ENCODE assay signal across 26 cellular contexts in genomic region chr20:62349537-62350097, GRCh38. TPM values are rescaled to one million over a fixed set of nuclear protein-coding genes. Genes with fewer than 3 reads are reported as not detected.
DNase-seq lines count a peak whose midpoint lies in the region; ATAC-seq, FAIRE-seq and TF ChIP-seq lines count a peak whose summit lies in the region.
"Had no signal": no experiment of that assay in that cellular context is flagged by ENCODE, and none has a peak within 500 bp of the region (broad histone marks: within the 10 kb centered on the region; RNA-seq: fewer than 3 reads in every experiment).

No MANE protein-coding gene starts in this region.

- H3K27ac ChIP-seq in mammary epithelial cell (ENCODE audit: insufficient read depth, low read depth, low read length) (peak overlapping the region; percentile 77), keratinocyte (ENCODE audit: control insufficient read depth, insufficient read depth, low read length) (peak overlapping the region; percentile 97), upper lobe of left lung (peak overlapping the region in 3 of 4 donors; percentile 15 to 98 (median 76))
- H3K27ac ChIP-seq: heart right ventricle, WERI-Rb-1 had no signal

- no peak overlapping the region for H3K4me3 ChIP-seq in mammary epithelial cell (replicated peaks in 1 of 3; ENCODE audit: insufficient read depth in 1 of 3, low read depth in 2 of 3, low read length in 3 of 3)
- peak overlapping the region in 1 of 3 experiments; percentile 56 for H3K4me3 ChIP-seq in keratinocyte (ENCODE audit: control insufficient read depth in 2 of 3, extremely low read depth in 1 of 3, insufficient read depth in 2 of 3, low read depth in 1 of 3, low read length in 3 of 3)
- no peak overlapping the region for H3K4me3 ChIP-seq in upper lobe of left lung
- no peak overlapping the region for H3K4me3 ChIP-seq in HAP-1
- H3K4me3 ChIP-seq: adrenal gland, heart right ventricle, tibial artery had no signal

- no peaks in the 10 kb centered on the region for H3K9me1 ChIP-seq in keratinocyte (ENCODE audit: control insufficient read depth, extremely low read depth, insufficient read depth, low read length)

- H3K9ac ChIP-seq in mammary epithelial cell (ENCODE audit: insufficient read depth, low read length) (no peak overlapping the region), keratinocyte (ENCODE audit: control insufficient read depth, extremely low read depth, insufficient read depth, low read length) (peak overlapping the region; percentile 76)

- no peak for TF ChIP-seq CTCF in mammary epithelial cell (conservative IDR thresholded peaks at IDR 0.05 in 1 of 2, IDR thresholded peaks at IDR 0.05 in 1 of 2; ENCODE audit: extremely low read depth in 1 of 2, insufficient read depth in 1 of 2, low read depth in 1 of 2, low read length in 2 of 2)
- no peak for TF ChIP-seq CTCF in keratinocyte (optimal IDR thresholded peaks at IDR 0.05 in 1 of 3, IDR thresholded peaks at IDR 0.05 in 1 of 3, conservative IDR thresholded peaks at IDR 0.05 in 1 of 3; ENCODE audit: extremely low read depth in 1 of 3, insufficient read depth in 2 of 3, low read length in 3 of 3)
- no peak for TF ChIP-seq CTCF in upper lobe of left lung (IDR thresholded peaks at IDR 0.05)

- no peak overlapping the region for H3K4me3 Mint-ChIP-seq in activated CD4-positive, alpha-beta T cell treated with anti-CD3 and anti-CD28 coated beads, Interleukin-2, amount 10 ng/mL, durations not matched to agents 24 days and 14 days
- H3K4me3 Mint-ChIP-seq in activated CD4-positive, alpha-beta T cell treated with anti-CD3 and anti-CD28 coated beads for 36 hours, result no peak overlapping the region
- H3K4me3 Mint-ChIP-seq: activated CD4-positive, alpha-beta memory T cell treated with anti-CD3 and anti-CD28 coated beads, Interleukin-2, amount 10 ng/mL, durations not matched to agents 7 days and 5 days; endodermal cell; immature natural killer cell; stimulated activated memory B cell treated with anti-CD40 and anti-IgM and Interleukin-4, amounts not matched to agents 10 μg/mL and 1 μg/mL and 100 μg/mL, for 72 hours had no signal

- no peak for ATAC-seq in activated CD4-positive, alpha-beta T cell treated with anti-CD3 and anti-CD28 coated beads for 36 hours
- ATAC-seq in upper lobe of left lung (ENCODE audit: low FRiP score in 2 of 2), result no peak
- ATAC-seq: heart right ventricle; Right ventricle myocardium inferior; stimulated activated memory B cell treated with anti-CD40 and anti-IgM and Interleukin-4, amounts not matched to agents 10 μg/mL and 1 μg/mL and 100 μg/mL, for 72 hours had no signal

- no peaks in the 10 kb centered on the region for H3K27me3 Mint-ChIP-seq in activated CD4-positive, alpha-beta T cell treated with anti-CD3 and anti-CD28 coated beads, Interleukin-2, amount 10 ng/mL, durations not matched to agents 24 days and 14 days
- no peaks in the 10 kb centered on the region for H3K27me3 Mint-ChIP-seq in activated CD4-positive, alpha-beta T cell treated with anti-CD3 and anti-CD28 coated beads for 36 hours
- H3K27me3 Mint-ChIP-seq: activated CD4-positive, alpha-beta memory T cell treated with anti-CD3 and anti-CD28 coated beads, Interleukin-2, amount 10 ng/mL, durations not matched to agents 7 days and 5 days; stimulated activated memory B cell treated with anti-CD40 and anti-IgM and Interleukin-4, amounts not matched to agents 10 μg/mL and 1 μg/mL and 100 μg/mL, for 72 hours had no signal

- TF ChIP-seq EP300 in upper lobe of left lung (IDR thresholded peaks at IDR 0.05), result no peak

- H2AFZ ChIP-seq in mammary epithelial cell (ENCODE audit: low read depth, low read length), result no peak overlapping the region
- no peak overlapping the region for H2AFZ ChIP-seq in keratinocyte (ENCODE audit: control insufficient read depth, low read length)

- no peaks in the 10 kb centered on the region for H3K27me3 ChIP-seq in mammary epithelial cell (ENCODE audit: insufficient read depth, low read length)
- no peaks in the 10 kb centered on the region for H3K27me3 ChIP-seq in keratinocyte (ENCODE audit: control insufficient read depth, extremely low read depth, insufficient read depth, low read length)
- no peaks in the 10 kb centered on the region for H3K27me3 ChIP-seq in upper lobe of left lung
- H3K27me3 ChIP-seq in HAP-1 (ENCODE audit: low read depth), result no peaks in the 10 kb centered on the region
- H3K27me3 ChIP-seq: adrenal gland, heart right ventricle, tibial artery had no signal

- peaks cover 28% of the 10 kb centered on the region for H3K79me2 ChIP-seq in mammary epithelial cell (ENCODE audit: insufficient read depth, low read length)
- H3K79me2 ChIP-seq in keratinocyte (ENCODE audit: control insufficient read depth, insufficient read depth, low read length), result peaks cover 18% of the 10 kb centered on the region

- H3K36me3 ChIP-seq in mammary epithelial cell (ENCODE audit: insufficient read depth, low read length) (peaks cover 5% of the 10 kb centered on the region), keratinocyte (ENCODE audit: control insufficient read depth in 2 of 2, extremely low read depth in 1 of 2, insufficient read depth in 2 of 2, low read length in 2 of 2) (peaks cover 27 to 35% of the 10 kb centered on the region in 2 experiments), upper lobe of left lung (peaks cover 6 to 84% (median 47%) of the 10 kb centered on the region in 4 donors), HAP-1 (replicated peaks) (peaks cover 33% of the 10 kb centered on the region)

- CTCF ChIA-PET in activated CD4-positive, alpha-beta T cell treated with anti-CD3 and anti-CD28 coated beads for 36 hours (lab: Charles Lee), result interaction anchor here (1.0 kb wide), 1 partner anchor 41 kb away, joined by 3 read pairs; no protein-coding TSS in a partner anchor
- CTCF ChIA-PET in mammary epithelial cell (lab: Charles Lee; ENCODE audit: low non-redundant PET), result interaction anchor here (0.7 kb wide), 1 partner anchor 33 kb away, joined by 7 read pairs; no protein-coding TSS in a partner anchor

- 89% methylated on average over 2 of the region's 7 CpGs for WGBS in mammary epithelial cell (ENCODE audit: low coverage, missing lambda C conversion rate)
- 62 to 77% methylated on average over 6 of the region's 7 CpGs for WGBS in upper lobe of left lung, 2 donors

- in situ Hi-C loops in mammary epithelial cell (cut with MboI; ENCODE audit: low sequenced_read_pairs in 2 of 2) (no loop called here), HAP-1 (cut with MboI; ENCODE audit: low sequenced_read_pairs) (no loop called here)

- no peaks in the 10 kb centered on the region for H3K36me3 Mint-ChIP-seq in activated CD4-positive, alpha-beta T cell treated with anti-CD3 and anti-CD28 coated beads, Interleukin-2, amount 10 ng/mL, durations not matched to agents 24 days and 14 days (ENCODE audit: low read depth)
- H3K36me3 Mint-ChIP-seq in activated CD4-positive, alpha-beta T cell treated with anti-CD3 and anti-CD28 coated beads for 36 hours (ENCODE audit: low read depth), result no peaks in the 10 kb centered on the region

- dilution Hi-C loops in mammary epithelial cell (cut with HindIII; ENCODE audit: low sequenced_read_pairs) (no loop called here), keratinocyte (cut with MboI; ENCODE audit: extremely low pct_ligation_motif_present, low sequenced_read_pairs) (no loop called here)

- POLR2A ChIA-PET in activated CD4-positive, alpha-beta T cell treated with anti-CD3 and anti-CD28 coated beads for 36 hours (lab: Charles Lee), result interaction anchor here (0.6 kb wide), 1 partner anchor 15 kb away, joined by 3 read pairs; no protein-coding TSS in a partner anchor

- H3K4me1 ChIP-seq in mammary epithelial cell (ENCODE audit: insufficient read depth, low read length) (peaks cover 45% of the 10 kb centered on the region), keratinocyte (ENCODE audit: control insufficient read depth, extremely low read depth, insufficient read depth, low read length) (peaks cover 45% of the 10 kb centered on the region), upper lobe of left lung (peaks cover 4 to 28% (median 22%) of the 10 kb centered on the region in 4 donors), HAP-1 (no peaks in the 10 kb centered on the region)

- H3K4me2 ChIP-seq in mammary epithelial cell (ENCODE audit: insufficient read depth, low read depth, low read length), result peak overlapping the region; percentile 81
- peak overlapping the region; percentile 91 for H3K4me2 ChIP-seq in keratinocyte (ENCODE audit: control insufficient read depth, extremely low read depth, insufficient read depth, low read depth, low read length)

- no peak for DNase-seq in activated CD4-positive, alpha-beta T cell treated with anti-CD3 and anti-CD28 coated beads, Interleukin-2, amount 10 ng/mL, durations not matched to agents 24 days and 14 days
- DNase-seq in activated CD4-positive, alpha-beta T cell treated with anti-CD3 and anti-CD28 coated beads for 36 hours, result no peak
- DNase-seq in mammary epithelial cell, result no peak
- no peak for DNase-seq in keratinocyte (ENCODE audit: low read depth, low spot score)
- DNase-seq in upper lobe of left lung, result no peak
- DNase-seq in mucosa of gallbladder (ENCODE audit: low spot score), result no peak
- no peak for DNase-seq in NCI-H345 (lab: John Stamatoyannopoulos, UW)
- DNase-seq in HAP-1 (ENCODE audit: low spot score in 2 of 2), result no peak
- DNase-seq: activated CD4-positive, alpha-beta memory T cell treated with anti-CD3 and anti-CD28 coated beads, Interleukin-2, amount 10 ng/mL, durations not matched to agents 7 days and 5 days; activated gamma-delta T cell treated with Interleukin-2 at 50 U/mL for 16 hours; cortex of kidney; immature natural killer cell; NCI-H2081 treated with DMSO at 0.1 percent for 48 hours; NCI-H510A; nucleus accumbens; stimulated activated CD4-positive, alpha-beta T cell treated with anti-CD3 and anti-CD28 coated beads, Interleukin-2, amount 100 ng/mL, for 24 hours; tibial artery had no signal

- no peak for FAIRE-seq in keratinocyte (lab: Jason Lieb, UNC)
- FAIRE-seq: A204.1, GM12891, small intestine had no signal

- no peak for TF ChIP-seq POLR2A in upper lobe of left lung (IDR thresholded peaks at IDR 0.05)

- peaks cover 2% of the 10 kb centered on the region for H3K4me1 Mint-ChIP-seq in activated CD4-positive, alpha-beta T cell treated with anti-CD3 and anti-CD28 coated beads, Interleukin-2, amount 10 ng/mL, durations not matched to agents 24 days and 14 days
- no peaks in the 10 kb centered on the region for H3K4me1 Mint-ChIP-seq in activated CD4-positive, alpha-beta T cell treated with anti-CD3 and anti-CD28 coated beads for 36 hours
- H3K4me1 Mint-ChIP-seq: activated CD4-positive, alpha-beta memory T cell treated with anti-CD3 and anti-CD28 coated beads, Interleukin-2, amount 10 ng/mL, durations not matched to agents 7 days and 5 days; endodermal cell; immature natural killer cell had no signal

- H3K9me3 ChIP-seq in mammary epithelial cell (replicated peaks; ENCODE audit: insufficient read depth, low read length) (no peaks in the 10 kb centered on the region), keratinocyte (ENCODE audit: control insufficient read depth, low read depth, low read length) (no peaks in the 10 kb centered on the region), upper lobe of left lung (no peaks in the 10 kb centered on the region), HAP-1 (no peaks in the 10 kb centered on the region)
- H3K9me3 ChIP-seq: adrenal gland, tibial artery had no signal

- H3K27ac Mint-ChIP-seq in activated CD4-positive, alpha-beta T cell treated with anti-CD3 and anti-CD28 coated beads, Interleukin-2, amount 10 ng/mL, durations not matched to agents 24 days and 14 days, result peak overlapping the region; percentile 55
- no peak overlapping the region for H3K27ac Mint-ChIP-seq in activated CD4-positive, alpha-beta T cell treated with anti-CD3 and anti-CD28 coated beads for 36 hours
- H3K27ac Mint-ChIP-seq: activated CD4-positive, alpha-beta memory T cell treated with anti-CD3 and anti-CD28 coated beads, Interleukin-2, amount 10 ng/mL, durations not matched to agents 7 days and 5 days; endodermal cell; immature natural killer cell had no signal

- no TSS peak for BruUV-seq in mammary epithelial cell (replicated peaks; lab: Mats Ljungman, UMichigan)

- intact Hi-C loops in activated CD4-positive, alpha-beta T cell treated with anti-CD3 and anti-CD28 coated beads, Interleukin-2, amount 10 ng/mL, durations not matched to agents 24 days and 14 days (cut with micrococcal nuclease), result no loop called here
- intact Hi-C loops in activated CD4-positive, alpha-beta T cell treated with anti-CD3 and anti-CD28 coated beads for 36 hours (cut with DNase I, micrococcal nuclease), result no loop called here
- intact Hi-C loops in mammary epithelial cell (cut with micrococcal nuclease), result loop anchor here (1.0 to 2.0 kb wide), 4 partner anchors 16 to 33 kb away; no protein-coding TSS in a partner anchor

- H4K20me1 ChIP-seq in mammary epithelial cell (ENCODE audit: insufficient read depth, low read length) (no peaks in the 10 kb centered on the region), keratinocyte (ENCODE audit: control insufficient read depth, extremely low read depth, insufficient read depth, low read length) (no peaks in the 10 kb centered on the region)

- H3K9me3 Mint-ChIP-seq in activated CD4-positive, alpha-beta T cell treated with anti-CD3 and anti-CD28 coated beads, Interleukin-2, amount 10 ng/mL, durations not matched to agents 24 days and 14 days, result peaks cover 3% of the 10 kb centered on the region
- peaks cover 5% of the 10 kb centered on the region for H3K9me3 Mint-ChIP-seq in activated CD4-positive, alpha-beta T cell treated with anti-CD3 and anti-CD28 coated beads for 36 hours (ENCODE audit: low read depth)

RNA-seq across cellular contexts. Expression of gene LAMA5, which starts 17.5 kb away (rescaled TPM):
- 2.0 and 2.1 TPM in 2 replicates for total RNA-seq in activated CD4-positive, alpha-beta T cell treated with anti-CD3 and anti-CD28 coated beads, Interleukin-2, amount 10 ng/mL, durations not matched to agents 24 days and 14 days
- 1 to 10 TPM in 1 of 2 experiments, under 1 TPM in 1; 0.72 to 1.0 TPM for total RNA-seq in activated CD4-positive, alpha-beta T cell treated with anti-CD3 and anti-CD28 coated beads for 36 hours
- 100 to 1,000 TPM in 1 of 2 donors, 10 to 100 TPM in 1; 71.3 to 220 TPM for total RNA-seq in mammary epithelial cell
- polyA plus RNA-seq in mammary epithelial cell, result 9.7 TPM
- 19.0 TPM for polyA minus RNA-seq in mammary epithelial cell
- polyA plus RNA-seq in keratinocyte, result 6.9 to 17.9 TPM (median 8.7 TPM) in 3 replicates
- 51.0 TPM for polyA plus RNA-seq in keratinocyte (2011; ENCODE audit: low read depth)
- 1.6 and 8.1 TPM in 2 replicates for polyA plus RNA-seq in keratinocyte (2011; cell fraction: cytosol; rRNA removed)
- polyA plus RNA-seq in keratinocyte (2011; cell fraction: nucleus; rRNA removed), result 101 and 177 TPM in 2 replicates
- polyA plus RNA-seq in keratinocyte (2012; ENCODE audit: low replicate concordance), result 54.5 and 61.7 TPM in 2 replicates
- polyA minus RNA-seq in keratinocyte, result 24.2 to 50.5 TPM (median 24.6 TPM) in 3 replicates
- 43.2 TPM for polyA minus RNA-seq in keratinocyte (2011; cell fraction: cytosol; rRNA and poly(A)+ RNA removed)
- 183 and 196 TPM in 2 replicates for polyA minus RNA-seq in keratinocyte (2011; cell fraction: nucleus; rRNA and poly(A)+ RNA removed)
- 1,000 to 10,000 TPM in 1 of 6 donors, 100 to 1,000 TPM in 5; 176 to 1,019 (median 307) TPM for total RNA-seq in upper lobe of left lung
- 298 TPM for total RNA-seq in mucosa of gallbladder

RNA-seq across cellular contexts. Expression of gene RPS21, which starts 37.3 kb away (rescaled TPM):
- 2,091 and 2,109 TPM in 2 replicates for total RNA-seq in activated CD4-positive, alpha-beta T cell treated with anti-CD3 and anti-CD28 coated beads, Interleukin-2, amount 10 ng/mL, durations not matched to agents 24 days and 14 days
- 1,000 to 10,000 TPM; 1,051 to 2,439 TPM for total RNA-seq in activated CD4-positive, alpha-beta T cell treated with anti-CD3 and anti-CD28 coated beads for 36 hours
- total RNA-seq in mammary epithelial cell (1,000 to 10,000 TPM in 1 of 2 donors, 100 to 1,000 TPM in 1; 894 to 1,553 TPM), upper lobe of left lung (1,000 to 10,000 TPM in 3 of 6 donors, 100 to 1,000 TPM in 2, 10 to 100 TPM in 1; 94.6 to 1,381 (median 998) TPM), mucosa of gallbladder (968 TPM)
- polyA plus RNA-seq in mammary epithelial cell (3,470 TPM), keratinocyte (2,971 to 5,490 TPM (median 3,874 TPM) in 3 replicates)
- polyA minus RNA-seq in mammary epithelial cell (261 TPM), keratinocyte (724 to 1,431 TPM (median 1,117 TPM) in 3 replicates)
- 984 TPM for polyA plus RNA-seq in keratinocyte (2011; ENCODE audit: low read depth)
- polyA plus RNA-seq in keratinocyte (2011; cell fraction: cytosol; rRNA removed), result 1,407 and 2,786 TPM in 2 replicates
- 1,324 and 1,818 TPM in 2 replicates for polyA plus RNA-seq in keratinocyte (2011; cell fraction: nucleus; rRNA removed)
- polyA plus RNA-seq in keratinocyte (2012; ENCODE audit: low replicate concordance), result 3,853 and 4,653 TPM in 2 replicates
- polyA minus RNA-seq in keratinocyte (2011; cell fraction: cytosol; rRNA and poly(A)+ RNA removed), result 1,444 TPM
- polyA minus RNA-seq in keratinocyte (2011; cell fraction: nucleus; rRNA and poly(A)+ RNA removed), result 353 and 441 TPM in 2 replicates

RNA-seq across cellular contexts. Expression of gene ADRM1, which starts 46.8 kb away (rescaled TPM):
- total RNA-seq in activated CD4-positive, alpha-beta T cell treated with anti-CD3 and anti-CD28 coated beads, Interleukin-2, amount 10 ng/mL, durations not matched to agents 24 days and 14 days, result 179 and 183 TPM in 2 replicates
- 100 to 1,000 TPM in 1 of 2 experiments, 10 to 100 TPM in 1; 92.8 to 103 TPM for total RNA-seq in activated CD4-positive, alpha-beta T cell treated with anti-CD3 and anti-CD28 coated beads for 36 hours
- total RNA-seq in mammary epithelial cell (100 to 1,000 TPM; 139 to 140 TPM), upper lobe of left lung (100 to 1,000 TPM in 2 of 6 donors, 10 to 100 TPM in 4; 57.6 to 158 (median 91.6) TPM), mucosa of gallbladder (78.8 TPM)
- polyA plus RNA-seq in mammary epithelial cell (133 TPM), keratinocyte (89.8 to 109 TPM (median 91.4 TPM) in 3 replicates)
- polyA minus RNA-seq in mammary epithelial cell (64.7 TPM), keratinocyte (42.9 to 58.8 TPM (median 51.9 TPM) in 3 replicates)
- 76.7 TPM for polyA plus RNA-seq in keratinocyte (2011; ENCODE audit: low read depth)
- polyA plus RNA-seq in keratinocyte (2011; cell fraction: cytosol; rRNA removed), result 44.3 and 119 TPM in 2 replicates
- 54.7 and 70.3 TPM in 2 replicates for polyA plus RNA-seq in keratinocyte (2011; cell fraction: nucleus; rRNA removed)
- polyA plus RNA-seq in keratinocyte (2012; ENCODE audit: low replicate concordance), result 68.7 and 160 TPM in 2 replicates
- 135 TPM for polyA minus RNA-seq in keratinocyte (2011; cell fraction: cytosol; rRNA and poly(A)+ RNA removed)
- 43.1 and 52.3 TPM in 2 replicates for polyA minus RNA-seq in keratinocyte (2011; cell fraction: nucleus; rRNA and poly(A)+ RNA removed)

RNA-seq across cellular contexts. Expression of gene CABLES2, which starts 57.5 kb away (rescaled TPM):
- total RNA-seq in activated CD4-positive, alpha-beta T cell treated with anti-CD3 and anti-CD28 coated beads, Interleukin-2, amount 10 ng/mL, durations not matched to agents 24 days and 14 days, result 13.1 and 13.5 TPM in 2 replicates
- total RNA-seq in activated CD4-positive, alpha-beta T cell treated with anti-CD3 and anti-CD28 coated beads for 36 hours, result 1 to 10 TPM; 6.4 to 7.6 TPM
- total RNA-seq in mammary epithelial cell (1 to 10 TPM; 2.3 to 4.4 TPM), upper lobe of left lung (1 to 10 TPM; 2.2 to 5.2 (median 4.0) TPM), mucosa of gallbladder (5.2 TPM)
- polyA plus RNA-seq in mammary epithelial cell (4.7 TPM), keratinocyte (1.9 to 4.6 TPM (median 2.2 TPM) in 3 replicates)
- polyA minus RNA-seq in mammary epithelial cell (12.8 TPM), keratinocyte (3.0 to 5.1 TPM (median 3.0 TPM) in 3 replicates)
- 2.3 TPM for polyA plus RNA-seq in keratinocyte (2011; ENCODE audit: low read depth)
- polyA plus RNA-seq in keratinocyte (2011; cell fraction: cytosol; rRNA removed), result 2.5 and 3.3 TPM in 2 replicates
- 3.8 and 4.1 TPM in 2 replicates for polyA plus RNA-seq in keratinocyte (2011; cell fraction: nucleus; rRNA removed)
- 2.5 and 4.4 TPM in 2 replicates for polyA plus RNA-seq in keratinocyte (2012; ENCODE audit: low replicate concordance)
- 3.1 TPM for polyA minus RNA-seq in keratinocyte (2011; cell fraction: cytosol; rRNA and poly(A)+ RNA removed)
- 2.1 and 2.3 TPM in 2 replicates for polyA minus RNA-seq in keratinocyte (2011; cell fraction: nucleus; rRNA and poly(A)+ RNA removed)

Comparison
In these comparisons a context has a peak if more than half of its experiments do, and no peak if none do; other contexts are left out.
1. RNA of gene LAMA5, which starts 17.5 kb away (total RNA-seq): 176 to 1,019 TPM in upper lobe of left lung, 298 TPM in mucosa of gallbladder (single experiment) and 71.3 to 220 TPM in mammary epithelial cell; 2.0 to 2.1 TPM in activated CD4-positive, alpha-beta T cell treated with anti-CD3 and anti-CD28 coated beads, Interleukin-2, amount 10 ng/mL, durations not matched to agents 24 days and 14 days and 0.72 to 1.0 TPM in activated CD4-positive, alpha-beta T cell treated with anti-CD3 and anti-CD28 coated beads for 36 hours; every median in the first group is over 10 times any median in the second.
2. Peak in every context shown above with its lines, with median percentiles within 50 percentile points of each other: H3K27ac ChIP-seq.